ENCODE assay signal across 18 cellular contexts in genomic region chr1:67174716-67175284, GRCh38. TPM values are rescaled to one million over a fixed set of nuclear protein-coding genes. Genes with fewer than 3 reads are reported as not detected.
DNase-seq lines count a peak whose midpoint lies in the region; ATAC-seq and TF ChIP-seq lines count a peak whose summit lies in the region.
"Had no signal": no experiment of that assay in that cellular context is flagged by ENCODE, and none has a peak within 500 bp of the region (broad histone marks: within the 10 kb centered on the region; RNA-seq: fewer than 3 reads in every experiment).

No MANE protein-coding gene starts in this region.

- H2AFZ ChIP-seq in GM23338: 0 out of 2 replicates have a peak overlapping the region, but pooled peaks have one; percentile 54
- H2AFZ ChIP-seq: parathyroid adenoma had no signal

- H3K36me3 ChIP-seq in GM23338 (ENCODE audit: insufficient read depth): no peaks in the 10 kb centered on the region
- H3K36me3 ChIP-seq: spleen, thyroid gland had no signal

- no peaks in the 10 kb centered on the region for H4K20me1 ChIP-seq in GM23338 (replicated peaks; ENCODE audit: insufficient read depth)

- no peak for ATAC-seq in GM23338
- ATAC-seq in HG03442 (IDR thresholded peaks at IDR 0.05; ENCODE audit: unreplicated experiment): peak; percentile 69
- ATAC-seq in stimulated activated effector memory CD8-positive, alpha-beta T cell treated with anti-CD3 and anti-CD28 coated beads, Interleukin-12 subunit alpha, Interleukin-12 subunit beta, amount 100 ng/mL, for 72 hours: peak; percentile 80
- ATAC-seq: Right ventricle myocardium inferior had no signal

- no peaks in the 10 kb centered on the region for H3K4me1 ChIP-seq in GM23338 (ENCODE audit: insufficient read depth)
- H3K4me1 ChIP-seq: parathyroid adenoma, thyroid gland had no signal

- H3K9me2 ChIP-seq in GM23338 (ENCODE audit: insufficient read depth): 0 out of 2 replicates have a peak, but pooled peaks cover 7% of the 10 kb centered on the region

- no peaks in the 10 kb centered on the region for H3K4me1 Mint-ChIP-seq in GM23338
- H3K4me1 Mint-ChIP-seq in stimulated activated effector memory CD8-positive, alpha-beta T cell treated with anti-CD3 and anti-CD28 coated beads, Interleukin-12 subunit alpha, Interleukin-12 subunit beta, amount 100 ng/mL, for 72 hours: peaks cover 51% of the 10 kb centered on the region

- TF ChIP-seq CTCF in GM23338 (conservative IDR thresholded peaks at IDR 0.05; ENCODE audit: low read depth in 2 of 2): no peak

- H3K4me3 ChIP-seq in GM23338: no peak overlapping the region
- H3K4me3 ChIP-seq: coronary artery, spleen, thyroid gland had no signal

- peak; percentile 32 for DNase-seq in activated naive CD4-positive, alpha-beta T cell treated with Interleukin-2 at 50 U/mL for 16 hours
- DNase-seq in activated naive CD4-positive, alpha-beta T cell (lab: John Stamatoyannopoulos, UW): no peak
- no peak for DNase-seq in GM23338 (ENCODE audit: low spot score)
- DNase-seq in stimulated activated effector memory CD8-positive, alpha-beta T cell treated with anti-CD3 and anti-CD28 coated beads, Interleukin-12 subunit alpha, Interleukin-12 subunit beta, amount 100 ng/mL, for 72 hours (ENCODE audit: low spot score in 2 of 2): no peak
- no peak for DNase-seq in COLO668 (lab: John Stamatoyannopoulos, UW; ENCODE audit: unreplicated experiment)
- DNase-seq in foreskin melanocyte: no peak
- DNase-seq in putamen (ENCODE audit: low spot score): no peak
- DNase-seq: glutamatergic neuron, spleen, thyroid gland had no signal

- H3K36me3 Mint-ChIP-seq in GM23338 (ENCODE audit: low read depth): no peaks in the 10 kb centered on the region
- H3K36me3 Mint-ChIP-seq in stimulated activated effector memory CD8-positive, alpha-beta T cell treated with anti-CD3 and anti-CD28 coated beads, Interleukin-12 subunit alpha, Interleukin-12 subunit beta, amount 100 ng/mL, for 72 hours: peaks cover 68% of the 10 kb centered on the region

- H3K27ac ChIP-seq in GM23338 (ENCODE audit: low read depth): no peak overlapping the region
- H3K27ac ChIP-seq: coronary artery, parathyroid adenoma, spleen, thyroid gland had no signal

- no peak overlapping the region for H3K4me2 ChIP-seq in GM23338

- no peaks in the 10 kb centered on the region for H3F3A ChIP-seq in GM23338 (replicated peaks; ENCODE audit: low read depth)

- H3K27ac Mint-ChIP-seq in GM23338: no peak overlapping the region
- peak overlapping the region; percentile 98 for H3K27ac Mint-ChIP-seq in stimulated activated effector memory CD8-positive, alpha-beta T cell treated with anti-CD3 and anti-CD28 coated beads, Interleukin-12 subunit alpha, Interleukin-12 subunit beta, amount 100 ng/mL, for 72 hours

- H3K27me3 Mint-ChIP-seq in GM23338 (ENCODE audit: insufficient read depth, low read depth, poor library complexity): no peaks in the 10 kb centered on the region

- H3K79me2 ChIP-seq in GM23338 (replicated peaks; ENCODE audit: insufficient read depth): no peaks in the 10 kb centered on the region
- H3K79me2 ChIP-seq: parathyroid adenoma had no signal

- no peaks in the 10 kb centered on the region for H3K27me3 ChIP-seq in GM23338 (ENCODE audit: insufficient read depth)
- H3K27me3 ChIP-seq: spleen, thyroid gland had no signal

- H3K9me3 Mint-ChIP-seq in GM23338: peaks cover 1% of the 10 kb centered on the region; the same call in 1 of the 3 replicates
- peaks cover 3% of the 10 kb centered on the region for H3K9me3 Mint-ChIP-seq in stimulated activated effector memory CD8-positive, alpha-beta T cell treated with anti-CD3 and anti-CD28 coated beads, Interleukin-12 subunit alpha, Interleukin-12 subunit beta, amount 100 ng/mL, for 72 hours

- no peak overlapping the region for H3K4me3 Mint-ChIP-seq in GM23338
- peak overlapping the region; percentile 59 for H3K4me3 Mint-ChIP-seq in stimulated activated effector memory CD8-positive, alpha-beta T cell treated with anti-CD3 and anti-CD28 coated beads, Interleukin-12 subunit alpha, Interleukin-12 subunit beta, amount 100 ng/mL, for 72 hours

TF ChIP-seq in GM23338, 12 proteins besides CTCF, POLR2A, EP300 and RAD21 (continues in another document):
- no peak for TF ChIP-seq ZNF331 (CRISPR knock-in tag; IDR thresholded peaks at IDR 0.05; ENCODE audit: low read depth)
- no peak for TF ChIP-seq ZNF462 (CRISPR knock-in tag; IDR thresholded peaks at IDR 0.05)
- TF ChIP-seq POLR2AphosphoS5 (IDR thresholded peaks at IDR 0.05; ENCODE audit: low read depth): no peak
- no peak for TF ChIP-seq STAT1 (IDR thresholded peaks at IDR 0.05; ENCODE audit: unreplicated experiment)

RNA-seq across cellular contexts. Expression of gene IL23R, which starts 8.5 kb away (rescaled TPM):
- total RNA-seq in GM23338 (2014; rRNA removed; shearing (Covaris generic)): not detected in 2 replicates
- polyA plus RNA-seq in GM23338 (2016; fragmentation: Nextera tagmentation; extraction: Ambion mirVana): not detected in 2 replicates
- total RNA-seq: epithelial cell of proximal tubule, Right ventricle myocardium inferior, thyroid gland had no signal
- polyA plus RNA-seq: AG04450, keratinocyte had no signal

RNA-seq across cellular contexts. Expression of gene C1orf141, which starts 40.0 kb away (rescaled TPM):
- not detected in 2 replicates for total RNA-seq in GM23338 (2014; rRNA removed; shearing (Covaris generic))
- polyA plus RNA-seq in GM23338 (2016; fragmentation: Nextera tagmentation; extraction: Ambion mirVana): not detected in 2 replicates
- total RNA-seq: epithelial cell of proximal tubule; Right ventricle myocardium inferior; spleen; T-helper 2 cell treated with Interferon-gamma antibody and Interleukin-4, amounts not matched to agents 100 ng/mL and 5 ng/mL, for 36 hours; thyroid gland had no signal
- polyA plus RNA-seq: AG04450, keratinocyte, spleen had no signal
